ENCODE assay signal across 17 cellular contexts in the genomic region with DNA sequence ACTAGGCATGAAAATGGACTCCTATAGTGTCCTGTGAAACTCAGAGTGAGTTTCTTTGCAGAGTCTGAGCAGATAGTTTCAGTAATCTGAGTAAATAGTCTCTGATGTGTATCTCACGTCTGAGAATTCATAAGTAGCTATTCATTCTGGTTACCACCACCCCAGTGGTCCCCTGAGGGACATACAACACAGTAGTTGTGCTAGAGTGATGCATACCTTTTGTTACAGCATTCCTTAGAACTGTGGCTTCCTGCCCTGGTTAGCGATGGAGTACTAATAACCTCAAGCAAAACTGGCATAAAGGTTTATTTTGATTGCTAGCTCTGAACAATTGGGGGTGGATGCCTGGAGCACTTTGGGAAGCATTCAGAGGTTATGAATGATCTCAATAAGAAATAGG.
DNase-seq lines count a peak whose midpoint lies in the region; ATAC-seq and TF ChIP-seq lines count a peak whose summit lies in the region.
"Had no signal": no experiment of that assay in that cellular context is flagged by ENCODE, and none has a peak within 500 bp of the region (broad histone marks: within the 10 kb centered on the region; RNA-seq: fewer than 3 reads in every experiment).

No MANE protein-coding gene starts in this region.

- TF ChIP-seq CTCF in SU-DHL-6 (IDR thresholded peaks at IDR 0.05; ENCODE audit: insufficient read depth, low read length, poor library complexity, severe bottlenecking), result no peak

- no peak overlapping the region for H3K4me3 Mint-ChIP-seq in stimulated activated naive B cell treated with anti-CD40 and anti-IgM and Interleukin-4, amounts not matched to agents 10 μg/mL and 1 μg/mL and 100 μg/mL, for 72 hours
- no peak overlapping the region for H3K4me3 Mint-ChIP-seq in T-cell
- H3K4me3 Mint-ChIP-seq in natural killer cell treated with Interleukin-12 subunit alpha and Interleukin-12 subunit beta and Interleukin-15 and Interleukin-18, amount 100 ng/mL, for 72 hours, result no peak overlapping the region
- H3K4me3 Mint-ChIP-seq: endodermal cell, T-helper 17 cell had no signal

- ATAC-seq in HG02678 (IDR thresholded peaks at IDR 0.05; ENCODE audit: unreplicated experiment) (peak; percentile 32), T-cell (replicated peaks in 1 of 4) (no peak)
- ATAC-seq in stimulated activated naive B cell treated with anti-CD40 and anti-IgM and Interleukin-4, amounts not matched to agents 10 μg/mL and 1 μg/mL and 100 μg/mL, for 72 hours (replicated peaks), result peak; percentile 25 to 35
- no peak for ATAC-seq in natural killer cell treated with Interleukin-12 subunit alpha and Interleukin-12 subunit beta and Interleukin-15 and Interleukin-18, amount 100 ng/mL, for 72 hours
- ATAC-seq: activated CD4-positive, CD25-positive, alpha-beta regulatory T cell treated with anti-CD3 and anti-CD28 coated beads, Interleukin-2, amount 50 U/mL, for 24 hours; T-helper 17 cell had no signal

- no peak overlapping the region for H3K27ac Mint-ChIP-seq in stimulated activated naive B cell treated with anti-CD40 and anti-IgM and Interleukin-4, amounts not matched to agents 10 μg/mL and 1 μg/mL and 100 μg/mL, for 72 hours
- H3K27ac Mint-ChIP-seq in T-cell, result no peak overlapping the region
- no peak overlapping the region for H3K27ac Mint-ChIP-seq in natural killer cell treated with Interleukin-12 subunit alpha and Interleukin-12 subunit beta and Interleukin-15 and Interleukin-18, amount 100 ng/mL, for 72 hours
- H3K27ac Mint-ChIP-seq: T-helper 17 cell had no signal

- no peak overlapping the region for H3K4me3 ChIP-seq in SU-DHL-6 (ENCODE audit: insufficient read depth, low read length, poor library complexity, severe bottlenecking)
- H3K4me3 ChIP-seq: ovary, thyroid gland had no signal

- no peaks in the 10 kb centered on the region for H3K27me3 ChIP-seq in SU-DHL-6 (ENCODE audit: low read length)
- H3K27me3 ChIP-seq: ovary, thyroid gland had no signal

- H2AFZ ChIP-seq in SU-DHL-6 (ENCODE audit: low read depth, low read length, severe bottlenecking), result no peak overlapping the region

- H3K79me2 ChIP-seq in SU-DHL-6 (ENCODE audit: insufficient read depth, low read length), result peaks cover 33% of the 10 kb centered on the region

- H4K20me1 ChIP-seq in SU-DHL-6 (ENCODE audit: low read depth, low read length), result no peaks in the 10 kb centered on the region

- no peaks in the 10 kb centered on the region for H3K27me3 Mint-ChIP-seq in stimulated activated naive B cell treated with anti-CD40 and anti-IgM and Interleukin-4, amounts not matched to agents 10 μg/mL and 1 μg/mL and 100 μg/mL, for 72 hours
- no peaks in the 10 kb centered on the region for H3K27me3 Mint-ChIP-seq in T-cell
- H3K27me3 Mint-ChIP-seq in natural killer cell treated with Interleukin-12 subunit alpha and Interleukin-12 subunit beta and Interleukin-15 and Interleukin-18, amount 100 ng/mL, for 72 hours, result no peaks in the 10 kb centered on the region
- H3K27me3 Mint-ChIP-seq: T-helper 17 cell had no signal

- peaks cover 28% of the 10 kb centered on the region; the same call in 1 of the 2 replicates for H3F3A ChIP-seq in SU-DHL-6 (ENCODE audit: insufficient read depth)

- POLR2A ChIA-PET in T-cell (lab: Charles Lee), result no interaction called here

- no peaks in the 10 kb centered on the region for H3K36me3 Mint-ChIP-seq in stimulated activated naive B cell treated with anti-CD40 and anti-IgM and Interleukin-4, amounts not matched to agents 10 μg/mL and 1 μg/mL and 100 μg/mL, for 72 hours
- no peaks in the 10 kb centered on the region for H3K36me3 Mint-ChIP-seq in T-cell
- H3K36me3 Mint-ChIP-seq in natural killer cell treated with Interleukin-12 subunit alpha and Interleukin-12 subunit beta and Interleukin-15 and Interleukin-18, amount 100 ng/mL, for 72 hours, result no peaks in the 10 kb centered on the region

- DNase-seq in fibroblast of gingiva (ENCODE audit: low read depth) (peak; percentile 22), T-cell (no peak), NCI-H1436 treated with DMSO at 0.1 percent for 48 hours (lab: John Stamatoyannopoulos, UW) (no peak)
- DNase-seq in stimulated activated naive B cell treated with anti-CD40 and anti-IgM and Interleukin-4, amounts not matched to agents 10 μg/mL and 1 μg/mL and 100 μg/mL, for 72 hours, result no peak
- no peak for DNase-seq in natural killer cell treated with Interleukin-12 subunit alpha and Interleukin-12 subunit beta and Interleukin-15 and Interleukin-18, amount 100 ng/mL, for 72 hours (ENCODE audit: low spot score)
- DNase-seq: amygdala, C1 segment of cervical spinal cord, endodermal cell, foreskin melanocyte, NCI-H1436, ovary, RPMI8226, T-helper 17 cell had no signal

- H3K9me2 ChIP-seq in SU-DHL-6 (replicated peaks; ENCODE audit: insufficient read depth, low read length), result no peaks in the 10 kb centered on the region

- H3K4me2 ChIP-seq in SU-DHL-6 (ENCODE audit: low read depth, low read length, poor library complexity, severe bottlenecking), result peak overlapping the region; percentile 79

- CTCF ChIA-PET in T-cell (lab: Charles Lee), result interaction anchor here in 1 of 2 donors (0.5 kb wide), 1 partner anchor 182 kb away, joined by 3 read pairs; no protein-coding TSS in a partner anchor

- H3K27ac ChIP-seq in SU-DHL-6 (ENCODE audit: low read depth, low read length), result peak overlapping the region; percentile 89
- H3K27ac ChIP-seq: ovary had no signal

- no peaks in the 10 kb centered on the region for H3K9me3 ChIP-seq in SU-DHL-6 (ENCODE audit: insufficient read depth, low read length)
- H3K9me3 ChIP-seq: ovary, thyroid gland had no signal

- H3K4me1 Mint-ChIP-seq in stimulated activated naive B cell treated with anti-CD40 and anti-IgM and Interleukin-4, amounts not matched to agents 10 μg/mL and 1 μg/mL and 100 μg/mL, for 72 hours, result peaks cover 21 to 44% of the 10 kb centered on the region in 2 donors
- H3K4me1 Mint-ChIP-seq in T-cell, result peaks cover 12 to 29% (median 18%) of the 10 kb centered on the region in 3 donors
- peaks cover 12 to 17% of the 10 kb centered on the region in 2 donors for H3K4me1 Mint-ChIP-seq in natural killer cell treated with Interleukin-12 subunit alpha and Interleukin-12 subunit beta and Interleukin-15 and Interleukin-18, amount 100 ng/mL, for 72 hours (ENCODE audit: low read depth in 2 of 2)

- 0 out of 2 replicates have a peak overlapping the region, but pooled peaks have one; percentile 52 for H3K9ac ChIP-seq in SU-DHL-6 (ENCODE audit: low read length)

- H3K36me3 ChIP-seq in SU-DHL-6 (ENCODE audit: low read length), result no peaks in the 10 kb centered on the region
- H3K36me3 ChIP-seq: ovary, thyroid gland had no signal

- H3K9me3 Mint-ChIP-seq in stimulated activated naive B cell treated with anti-CD40 and anti-IgM and Interleukin-4, amounts not matched to agents 10 μg/mL and 1 μg/mL and 100 μg/mL, for 72 hours, result no peaks in the 10 kb centered on the region
- H3K9me3 Mint-ChIP-seq in T-cell, result no peaks in the 10 kb centered on the region
- no peaks in the 10 kb centered on the region for H3K9me3 Mint-ChIP-seq in natural killer cell treated with Interleukin-12 subunit alpha and Interleukin-12 subunit beta and Interleukin-15 and Interleukin-18, amount 100 ng/mL, for 72 hours
- H3K9me3 Mint-ChIP-seq: endodermal cell had no signal

Comparison
In these comparisons a context has a peak if more than half of its experiments do, and no peak if none do; other contexts are left out.
1. ATAC-seq: peak in HG02678 (single experiment) and stimulated activated naive B cell treated with anti-CD40 and anti-IgM and Interleukin-4, amounts not matched to agents 10 μg/mL and 1 μg/mL and 100 μg/mL, for 72 hours (2 of 2); none in T-cell (0 of 4) and natural killer cell treated with Interleukin-12 subunit alpha and Interleukin-12 subunit beta and Interleukin-15 and Interleukin-18, amount 100 ng/mL, for 72 hours (0 of 2).